ENCODE assay signal across 30 cellular contexts in genomic region chr7:132113536-132114409, GRCh38.
DNase-seq lines count a peak whose midpoint lies in the region; ATAC-seq, FAIRE-seq and TF ChIP-seq lines count a peak whose summit lies in the region.
"Had no signal": no experiment of that assay in that cellular context is flagged by ENCODE, and none has a peak within 500 bp of the region (broad histone marks: within the 10 kb centered on the region; RNA-seq: fewer than 3 reads in every experiment).

No MANE protein-coding gene starts in this region.

- H3K9me3 ChIP-seq in BE2C: no peaks in the 10 kb centered on the region
- H3K9me3 ChIP-seq: BLaER1 treated with 17β-estradiol and CSF1 and Interleukin-3, amounts not matched to agents 10 nM and 100 nM; esophagus squamous epithelium; pancreas; suprapubic skin had no signal

- H3K27ac ChIP-seq in coronary artery: no peak overlapping the region
- H3K27ac ChIP-seq: BLaER1 treated with 17β-estradiol and CSF1 and Interleukin-3, amounts not matched to agents 10 nM and 100 nM; esophagus squamous epithelium; HL-60; pancreas; RWPE1; SK-N-MC; suprapubic skin had no signal

- H3K9me3 Mint-ChIP-seq in nephron progenitor cell: no peaks in the 10 kb centered on the region
- H3K9me3 Mint-ChIP-seq in activated T-cell treated with anti-CD3 and anti-CD28 coated beads, Interleukin-2, amount 50 U/mL, for 4 hours: no peaks in the 10 kb centered on the region
- H3K9me3 Mint-ChIP-seq: activated naive CD8-positive, alpha-beta T cell treated with anti-CD3 and anti-CD28 coated beads, Interleukin-2, amount 10 ng/mL, durations not matched to agents 7 days and 5 days; natural killer cell; stimulated activated effector memory CD8-positive, alpha-beta T cell treated with anti-CD3 and anti-CD28 coated beads, Interleukin-12 subunit alpha, Interleukin-12 subunit beta, amount 100 ng/mL, for 72 hours had no signal

- H3K27ac Mint-ChIP-seq in nephron progenitor cell: no peak overlapping the region
- H3K27ac Mint-ChIP-seq: activated CD4-positive, alpha-beta T cell treated with anti-CD3 and anti-CD28 coated beads for 36 hours; activated CD8-positive, alpha-beta T cell treated with anti-CD3 and anti-CD28 coated beads, Interleukin-2, amount 10 ng/mL, durations not matched to agents 7 days and 5 days; activated naive CD8-positive, alpha-beta T cell treated with anti-CD3 and anti-CD28 coated beads, Interleukin-2, amount 10 ng/mL, durations not matched to agents 7 days and 5 days; natural killer cell; stimulated activated effector memory CD8-positive, alpha-beta T cell treated with anti-CD3 and anti-CD28 coated beads, Interleukin-12 subunit alpha, Interleukin-12 subunit beta, amount 100 ng/mL, for 72 hours; T-helper 17 cell had no signal

- ATAC-seq in HG03139 (IDR thresholded peaks at IDR 0.05; ENCODE audit: unreplicated experiment): no peak
- ATAC-seq in activated T-cell treated with anti-CD3 and anti-CD28 coated beads, Interleukin-2, amount 50 U/mL, for 4 hours: no peak
- ATAC-seq: activated CD4-positive, alpha-beta T cell treated with anti-CD3 and anti-CD28 coated beads for 36 hours; activated CD8-positive, alpha-beta T cell treated with anti-CD3 and anti-CD28 coated beads, Interleukin-2, amount 10 ng/mL, durations not matched to agents 7 days and 5 days; natural killer cell; pancreas; right cardiac atrium; stimulated activated effector memory CD8-positive, alpha-beta T cell treated with anti-CD3 and anti-CD28 coated beads, Interleukin-12 subunit alpha, Interleukin-12 subunit beta, amount 100 ng/mL, for 72 hours; T-helper 17 cell had no signal

- no peaks in the 10 kb centered on the region for H3K36me3 ChIP-seq in BE2C
- H3K36me3 ChIP-seq: BLaER1 treated with 17β-estradiol and CSF1 and Interleukin-3, amounts not matched to agents 10 nM and 100 nM; esophagus squamous epithelium; pancreas; suprapubic skin had no signal

- no peak for TF ChIP-seq CTCF in BE2C (IDR thresholded peaks at IDR 0.05; ENCODE audit: low read depth, low read length)
- no peak for TF ChIP-seq CTCF in coronary artery (IDR thresholded peaks at IDR 0.05)
- TF ChIP-seq CTCF in nephron progenitor cell (IDR thresholded peaks at IDR 0.05): no peak

- DNase-seq in BE2C (peak; percentile 35), HTR-8/SVneo (ENCODE audit: insufficient read length, low spot score) (peak; percentile 5), coronary artery (ENCODE audit: low spot score) (peak; percentile 36), nephron progenitor cell (peak; percentile 52), NCI-H1930 (lab: John Stamatoyannopoulos, UW) (no peak), GM03348 (ENCODE audit: low spot score) (no peak)
- no peak for DNase-seq in activated T-cell treated with anti-CD3 and anti-CD28 coated beads, Interleukin-2, amount 50 U/mL, for 4 hours
- DNase-seq: activated CD4-positive, alpha-beta T cell treated with anti-CD3 and anti-CD28 coated beads for 36 hours; activated CD8-positive, alpha-beta T cell treated with anti-CD3 and anti-CD28 coated beads, Interleukin-2, amount 10 ng/mL, durations not matched to agents 7 days and 5 days; activated naive CD8-positive, alpha-beta T cell treated with anti-CD3 and anti-CD28 coated beads, Interleukin-2, amount 10 ng/mL, durations not matched to agents 7 days and 5 days; central memory CD4-positive, alpha-beta T cell; dermis blood vessel endothelial cell; esophagus squamous epithelium; natural killer cell; NCI-H345; NCI-H774; pancreas; right cardiac atrium; stimulated activated CD4-positive, alpha-beta T cell treated with anti-CD3 and anti-CD28 coated beads, Interleukin-4, amount 100 ng/mL, for 24 hours; T-helper 17 cell had no signal

- H3K4me3 ChIP-seq in BE2C (ENCODE audit: low read depth, low read length) (no peak overlapping the region), coronary artery (no peak overlapping the region)
- H3K4me3 ChIP-seq: BLaER1 treated with 17β-estradiol and CSF1 and Interleukin-3, amounts not matched to agents 10 nM and 100 nM; esophagus squamous epithelium; pancreas; SK-N-MC; suprapubic skin had no signal

- no peaks in the 10 kb centered on the region for H3K36me3 Mint-ChIP-seq in nephron progenitor cell (ENCODE audit: low read depth)
- H3K36me3 Mint-ChIP-seq in activated T-cell treated with anti-CD3 and anti-CD28 coated beads, Interleukin-2, amount 50 U/mL, for 4 hours (ENCODE audit: insufficient read depth): no peaks in the 10 kb centered on the region
- H3K36me3 Mint-ChIP-seq: activated naive CD8-positive, alpha-beta T cell treated with anti-CD3 and anti-CD28 coated beads, Interleukin-2, amount 10 ng/mL, durations not matched to agents 7 days and 5 days; natural killer cell; stimulated activated effector memory CD8-positive, alpha-beta T cell treated with anti-CD3 and anti-CD28 coated beads, Interleukin-12 subunit alpha, Interleukin-12 subunit beta, amount 100 ng/mL, for 72 hours had no signal

- no peaks in the 10 kb centered on the region for H3K27me3 ChIP-seq in BE2C
- H3K27me3 ChIP-seq: BLaER1 treated with 17β-estradiol and CSF1 and Interleukin-3, amounts not matched to agents 10 nM and 100 nM; pancreas; suprapubic skin had no signal

- peaks cover 35% of the 10 kb centered on the region for H3K4me1 Mint-ChIP-seq in nephron progenitor cell
- no peaks in the 10 kb centered on the region for H3K4me1 Mint-ChIP-seq in activated T-cell treated with anti-CD3 and anti-CD28 coated beads, Interleukin-2, amount 50 U/mL, for 4 hours (ENCODE audit: low read depth)
- H3K4me1 Mint-ChIP-seq: activated CD4-positive, alpha-beta T cell treated with anti-CD3 and anti-CD28 coated beads for 36 hours; activated naive CD8-positive, alpha-beta T cell treated with anti-CD3 and anti-CD28 coated beads, Interleukin-2, amount 10 ng/mL, durations not matched to agents 7 days and 5 days; natural killer cell; stimulated activated effector memory CD8-positive, alpha-beta T cell treated with anti-CD3 and anti-CD28 coated beads, Interleukin-12 subunit alpha, Interleukin-12 subunit beta, amount 100 ng/mL, for 72 hours; T-helper 17 cell had no signal

- peaks cover 50% of the 10 kb centered on the region for H3K27me3 Mint-ChIP-seq in nephron progenitor cell (ENCODE audit: low read depth, poor library complexity)
- peaks cover 2% of the 10 kb centered on the region for H3K27me3 Mint-ChIP-seq in activated T-cell treated with anti-CD3 and anti-CD28 coated beads, Interleukin-2, amount 50 U/mL, for 4 hours (ENCODE audit: low read depth)

- peaks cover 6% of the 10 kb centered on the region for H3K4me1 ChIP-seq in BE2C
- H3K4me1 ChIP-seq: esophagus squamous epithelium, pancreas, suprapubic skin had no signal

- no peak for FAIRE-seq in HTR-8/SVneo (lab: Jason Lieb, UNC)
- FAIRE-seq: astrocyte, endometrium, islet of Langerhans, pancreas had no signal

- peak overlapping the region; percentile 12 for H3K4me3 Mint-ChIP-seq in nephron progenitor cell
- no peak overlapping the region for H3K4me3 Mint-ChIP-seq in activated T-cell treated with anti-CD3 and anti-CD28 coated beads, Interleukin-2, amount 50 U/mL, for 4 hours
- H3K4me3 Mint-ChIP-seq: activated CD4-positive, alpha-beta T cell treated with anti-CD3 and anti-CD28 coated beads for 36 hours; activated CD8-positive, alpha-beta T cell treated with anti-CD3 and anti-CD28 coated beads, Interleukin-2, amount 10 ng/mL, durations not matched to agents 7 days and 5 days; activated naive CD8-positive, alpha-beta T cell treated with anti-CD3 and anti-CD28 coated beads, Interleukin-2, amount 10 ng/mL, durations not matched to agents 7 days and 5 days; natural killer cell; stimulated activated effector memory CD8-positive, alpha-beta T cell treated with anti-CD3 and anti-CD28 coated beads, Interleukin-12 subunit alpha, Interleukin-12 subunit beta, amount 100 ng/mL, for 72 hours; T-helper 17 cell had no signal

Comparison
In these comparisons a context has a peak if more than half of its experiments do, and no peak if none do; other contexts are left out.
1. DNase-seq: peak in BE2C (single experiment), HTR-8/SVneo (single experiment), coronary artery (single experiment) and nephron progenitor cell (single experiment); none in NCI-H1930 (0 of 2), GM03348 (single experiment) and activated T-cell treated with anti-CD3 and anti-CD28 coated beads, Interleukin-2, amount 50 U/mL, for 4 hours (single experiment).